In genomic region chr17:80960037-80960796, GRCh38 we compare ENCODE assay signal across 14 cellular contexts. TPM values are rescaled to one million over a fixed set of nuclear protein-coding genes. Genes with fewer than 3 reads are reported as not detected.
DNase-seq lines count a peak whose midpoint lies in the region; ATAC-seq and TF ChIP-seq lines count a peak whose summit lies in the region.
"Had no signal": no experiment of that assay in that cellular context is flagged by ENCODE, and none has a peak within 500 bp of the region (broad histone marks: within the 10 kb centered on the region; RNA-seq: fewer than 3 reads in every experiment).

No MANE protein-coding gene starts in this region.

- H3K36me3 Mint-ChIP-seq in MCF 10A (ENCODE audit: insufficient read depth, unreplicated experiment), result peaks cover 17% of the 10 kb centered on the region

- no peak for TF ChIP-seq POLR2A in breast epithelium (IDR thresholded peaks at IDR 0.05)

- ATAC-seq in left ventricle myocardium superior, result peak; percentile 36
- ATAC-seq in sciatic nerve, result peak; percentile 2
- no peak for ATAC-seq in HG02870 (IDR thresholded peaks at IDR 0.05; ENCODE audit: unreplicated experiment)
- no peak for ATAC-seq in GM18861 (IDR thresholded peaks at IDR 0.05; ENCODE audit: unreplicated experiment)

- no peaks in the 10 kb centered on the region for H3K4me1 Mint-ChIP-seq in MCF 10A (ENCODE audit: insufficient read depth, unreplicated experiment)

- CTCF ChIA-PET in MCF 10A (lab: Yijun Ruan, JAX), result no interaction called here

- H3K9me3 Mint-ChIP-seq in MCF 10A (ENCODE audit: unreplicated experiment), result no peaks in the 10 kb centered on the region
- H3K9me3 Mint-ChIP-seq: CD4-positive, alpha-beta T cell; type B pancreatic cell had no signal

- H3K36me3 ChIP-seq in breast epithelium, result no peaks in the 10 kb centered on the region
- H3K36me3 ChIP-seq: pancreas had no signal

- H3K9me3 ChIP-seq in breast epithelium, result no peaks in the 10 kb centered on the region
- H3K9me3 ChIP-seq: pancreas had no signal

- peak overlapping the region; percentile 75 to 90 for H3K27ac ChIP-seq in breast epithelium
- H3K27ac ChIP-seq: pancreas had no signal

- intact Hi-C loops in breast epithelium (cut with DNase I; ENCODE audit: low total_unique reads) (loop anchor here (10.0 kb wide), 1 partner anchor 545 kb away; the partner anchor contains the start of gene ENDOV), MCF 10A (cut with micrococcal nuclease) (no loop called here), left ventricle myocardium superior (cut with micrococcal nuclease) (no loop called here), sciatic nerve (cut with DNase I) (no loop called here)

- no peaks in the 10 kb centered on the region for H3K27me3 ChIP-seq in breast epithelium
- H3K27me3 ChIP-seq: pancreas had no signal

- DNase-seq in breast epithelium (ENCODE audit: low spot score in 2 of 2) (no peak), MCF 10A (ENCODE audit: unreplicated experiment) (no peak), left ventricle myocardium superior (no peak), sciatic nerve (ENCODE audit: low spot score) (no peak), NCI-H446 (lab: John Stamatoyannopoulos, UW) (no peak), DMS153 treated with DMSO at 0.1 percent for 48 hours (lab: John Stamatoyannopoulos, UW; ENCODE audit: unreplicated experiment) (no peak)
- DNase-seq: activated CD4-positive, alpha-beta T cell treated with anti-CD3 and anti-CD28 coated beads for 4 hours; CD4-positive, alpha-beta T cell; cortex of kidney; NCI-H748 treated with DMSO at 0.1 percent for 48 hours had no signal

- H3K4me3 ChIP-seq in breast epithelium, result peak overlapping the region in 1 of 3 donors; percentile 37
- H3K4me3 ChIP-seq: pancreas had no signal

- no peak for TF ChIP-seq CTCF in breast epithelium (IDR thresholded peaks at IDR 0.05)
- no peak for TF ChIP-seq CTCF in MCF 10A (IDR thresholded peaks at IDR 0.05; ENCODE audit: unreplicated experiment)

- H3K27ac Mint-ChIP-seq in MCF 10A (ENCODE audit: low read depth, unreplicated experiment), result no peak overlapping the region
- H3K27ac Mint-ChIP-seq: CD4-positive, alpha-beta T cell; type B pancreatic cell had no signal

- H3K4me3 Mint-ChIP-seq in MCF 10A (ENCODE audit: unreplicated experiment), result no peak overlapping the region
- H3K4me3 Mint-ChIP-seq: CD4-positive, alpha-beta T cell; type B pancreatic cell had no signal

- POLR2A ChIA-PET in MCF 10A (lab: Yijun Ruan, JAX), result interaction anchor here (1.2 kb wide), 1 partner anchor 506 kb away, joined by 3 read pairs; no protein-coding TSS in a partner anchor

- H3K4me1 ChIP-seq in breast epithelium, result peaks cover 15% of the 10 kb centered on the region in 2 donors
- H3K4me1 ChIP-seq: pancreas had no signal

- no TSS peak for BruUV-seq in MCF 10A (replicated peaks; lab: Mats Ljungman, UMichigan)

- no peaks in the 10 kb centered on the region for H3K27me3 Mint-ChIP-seq in MCF 10A (ENCODE audit: insufficient read depth, unreplicated experiment)
- H3K27me3 Mint-ChIP-seq: CD4-positive, alpha-beta T cell; type B pancreatic cell had no signal

RNA-seq across cellular contexts. Expression of gene CHMP6, which starts 31.4 kb away (rescaled TPM):
- total RNA-seq in breast epithelium (10 to 100 TPM; 18.6 to 30.2 (median 27.7) TPM), MCF 10A (2022) (19.5 and 22.6 TPM in 2 replicates), left ventricle myocardium superior (19.5 TPM), sciatic nerve (26.8 TPM)

Comparison
In these comparisons a context has a peak if more than half of its experiments do, and no peak if none do; other contexts are left out.
1. ATAC-seq: peak in left ventricle myocardium superior (single experiment) and sciatic nerve (single experiment); none in HG02870 (single experiment) and GM18861 (single experiment).